ENCODE assay signal across 8 cellular contexts in genomic region chr7:55951637-55952351, GRCh38. TPM values are rescaled to one million over a fixed set of nuclear protein-coding genes. Genes with fewer than 3 reads are reported as not detected.
DNase-seq lines count a peak whose midpoint lies in the region; ATAC-seq and TF ChIP-seq lines count a peak whose summit lies in the region.

TSS of gene MRPS17 (plus strand) at chr7:55951877. CDS start at chr7:55953196, 1,319 bp downstream.

- no peak for TF ChIP-seq CTCF in vagina (IDR thresholded peaks at IDR 0.05)

- H3K27ac ChIP-seq in right cardiac atrium (ENCODE audit: low read length) (peak within 1 kb of the TSS; percentile 58), vagina (peak within 1 kb of the TSS; percentile 75)

- ATAC-seq in GM18502 (IDR thresholded peaks at IDR 0.05; ENCODE audit: poor library complexity, unreplicated experiment) (peak; percentile 100), HG02938 (IDR thresholded peaks at IDR 0.05; ENCODE audit: unreplicated experiment) (peak; percentile 100), right cardiac atrium (peak; percentile 100)

- DNase-seq in NCI-H187 (lab: John Stamatoyannopoulos, UW) (peak; percentile 63 to 90), anterior cingulate cortex (lab: John Stamatoyannopoulos, UW) (peak; percentile 8 to 95 (median 84)), right cardiac atrium (peak; percentile 92 to 97 (median 96)), pulmonary artery endothelial cell (ENCODE audit: low read depth, low spot score) (peak; percentile 63), vagina (ENCODE audit: extremely low spot score in 2 of 2) (no peak)

- no peaks in the 10 kb centered on the region for H3K4me1 ChIP-seq in right cardiac atrium (ENCODE audit: control insufficient read depth, insufficient read depth, low read length)
- peaks cover 8% of the 10 kb centered on the region for H3K4me1 ChIP-seq in vagina

- intact Hi-C loops in T-helper 2 cell treated with Interferon-gamma antibody and Interleukin-4, amounts not matched to agents 100 ng/mL and 5 ng/mL, for 36 hours (cut with micrococcal nuclease): loop anchor here (1.0 to 5.0 kb wide), 7 partner anchors 13 to 1194 kb away; partner anchors contain the start of genes CCT6A, CHCHD2, LANCL2 and NIPSNAP2
- intact Hi-C loops in right cardiac atrium (cut with DNase I) (loop anchor here in 1 of 4 donors (10.0 kb wide), 1 partner anchor 67 kb away; the partner anchor contains the start of gene ZNF713), vagina (cut with DNase I) (no loop called here)

- whole genome bisulfite sequencing in right cardiac atrium: under 1% methylated on average over 53 of the region's 53 CpGs

- H3K27me3 ChIP-seq in right cardiac atrium (ENCODE audit: control insufficient read depth, insufficient read depth) (no peaks in the 10 kb centered on the region), vagina (no peaks in the 10 kb centered on the region)

- H3K4me3 ChIP-seq in right cardiac atrium (ENCODE audit: low read length): peak within 1 kb of the TSS; percentile 66
- H3K4me3 ChIP-seq in vagina: peak within 1 kb of the TSS; percentile 73 to 83

- H3K9me3 ChIP-seq in right cardiac atrium (ENCODE audit: control insufficient read depth, low read length): no peaks in the 10 kb centered on the region
- no peaks in the 10 kb centered on the region for H3K9me3 ChIP-seq in vagina

- TF ChIP-seq POLR2A in vagina (IDR thresholded peaks at IDR 0.05): peak in 1 of 2 donors; percentile 20

- H3K36me3 ChIP-seq in vagina: peaks cover 0 to 14% of the 10 kb centered on the region in 2 donors

RNA-seq across cellular contexts. Expression of gene MRPS17, which starts in this region (rescaled TPM):
- 16.4 and 16.6 TPM in 2 replicates for total RNA-seq in T-helper 2 cell treated with Interferon-gamma antibody and Interleukin-4, amounts not matched to agents 100 ng/mL and 5 ng/mL, for 36 hours
- total RNA-seq in right cardiac atrium (10 to 100 TPM; 16.6 to 22.2 (median 19.3) TPM), pulmonary artery endothelial cell (20.9 and 32.6 TPM in 2 replicates), vagina (5.6 TPM)
- polyA plus RNA-seq in right cardiac atrium: 19.1 TPM

Comparison
In these comparisons a context has a peak if more than half of its experiments do, and no peak if none do; other contexts are left out.
1. DNase-seq: peak in NCI-H187 (2 of 2), anterior cingulate cortex (58 of 58), right cardiac atrium (3 of 3) and pulmonary artery endothelial cell (single experiment); none in vagina (0 of 2).
2. Peak in every context shown above with its lines, with median percentiles within 50 percentile points of each other: ATAC-seq.